2 cellular contexts compared by ENCODE assay signal in the genomic region with DNA sequence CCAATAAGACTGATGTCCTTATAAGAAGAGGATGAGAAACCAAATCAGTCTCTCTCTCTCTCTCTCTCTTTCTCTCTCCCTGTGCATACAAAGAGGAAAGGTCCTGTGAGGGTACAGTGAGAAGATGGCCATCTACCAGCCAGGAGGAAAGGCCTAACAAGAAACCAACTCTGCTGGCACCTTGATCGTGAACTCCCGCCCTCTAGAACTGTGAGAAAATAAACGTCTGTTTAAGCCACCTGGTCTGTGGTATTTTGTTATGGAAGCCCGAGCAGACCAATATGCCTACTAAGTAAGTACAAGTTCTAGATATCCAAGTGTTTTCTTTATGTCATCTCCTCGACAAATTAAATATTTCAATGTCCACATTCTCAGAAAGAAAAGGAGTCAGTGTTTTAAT.
TF ChIP-seq lines count a peak whose summit lies in the region.

No MANE protein-coding gene starts in this region.

TF ChIP-seq in K562, 482 proteins besides CTCF, POLR2A, EP300 and RAD21 (continues in another document):
- no peak for TF ChIP-seq SP1 (CRISPR knock-in tag; IDR thresholded peaks at IDR 0.05)
- TF ChIP-seq ILF3 (IDR thresholded peaks at IDR 0.05; ENCODE audit: borderline replicate concordance): no peak
- TF ChIP-seq, protein P1, sequence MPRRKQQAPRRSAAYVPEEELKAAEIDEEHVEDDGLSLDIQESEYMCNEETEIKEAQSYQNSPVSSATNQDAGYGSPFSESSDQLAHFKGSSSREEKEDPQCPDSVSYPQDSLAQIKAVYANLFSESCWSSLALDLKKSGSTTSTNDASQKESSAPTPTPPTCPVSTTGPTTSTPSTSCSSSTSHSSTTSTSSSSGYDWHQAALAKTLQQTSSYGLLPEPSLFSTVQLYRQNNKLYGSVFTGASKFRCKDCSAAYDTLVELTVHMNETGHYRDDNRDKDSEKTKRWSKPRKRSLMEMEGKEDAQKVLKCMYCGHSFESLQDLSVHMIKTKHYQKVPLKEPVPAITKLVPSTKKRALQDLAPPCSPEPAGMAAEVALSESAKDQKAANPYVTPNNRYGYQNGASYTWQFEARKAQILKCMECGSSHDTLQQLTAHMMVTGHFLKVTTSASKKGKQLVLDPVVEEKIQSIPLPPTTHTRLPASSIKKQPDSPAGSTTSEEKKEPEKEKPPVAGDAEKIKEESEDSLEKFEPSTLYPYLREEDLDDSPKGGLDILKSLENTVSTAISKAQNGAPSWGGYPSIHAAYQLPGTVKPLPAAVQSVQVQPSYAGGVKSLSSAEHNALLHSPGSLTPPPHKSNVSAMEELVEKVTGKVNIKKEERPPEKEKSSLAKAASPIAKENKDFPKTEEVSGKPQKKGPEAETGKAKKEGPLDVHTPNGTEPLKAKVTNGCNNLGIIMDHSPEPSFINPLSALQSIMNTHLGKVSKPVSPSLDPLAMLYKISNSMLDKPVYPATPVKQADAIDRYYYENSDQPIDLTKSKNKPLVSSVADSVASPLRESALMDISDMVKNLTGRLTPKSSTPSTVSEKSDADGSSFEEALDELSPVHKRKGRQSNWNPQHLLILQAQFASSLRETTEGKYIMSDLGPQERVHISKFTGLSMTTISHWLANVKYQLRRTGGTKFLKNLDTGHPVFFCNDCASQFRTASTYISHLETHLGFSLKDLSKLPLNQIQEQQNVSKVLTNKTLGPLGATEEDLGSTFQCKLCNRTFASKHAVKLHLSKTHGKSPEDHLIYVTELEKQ (CRISPR knock-in tag; IDR thresholded peaks at IDR 0.05): no peak
- TF ChIP-seq ZNF311 (CRISPR knock-in tag; IDR thresholded peaks at IDR 0.05): no peak
- no peak for TF ChIP-seq MTF1 (CRISPR knock-in tag; IDR thresholded peaks at IDR 0.05; ENCODE audit: borderline replicate concordance)
- TF ChIP-seq, protein P2, sequence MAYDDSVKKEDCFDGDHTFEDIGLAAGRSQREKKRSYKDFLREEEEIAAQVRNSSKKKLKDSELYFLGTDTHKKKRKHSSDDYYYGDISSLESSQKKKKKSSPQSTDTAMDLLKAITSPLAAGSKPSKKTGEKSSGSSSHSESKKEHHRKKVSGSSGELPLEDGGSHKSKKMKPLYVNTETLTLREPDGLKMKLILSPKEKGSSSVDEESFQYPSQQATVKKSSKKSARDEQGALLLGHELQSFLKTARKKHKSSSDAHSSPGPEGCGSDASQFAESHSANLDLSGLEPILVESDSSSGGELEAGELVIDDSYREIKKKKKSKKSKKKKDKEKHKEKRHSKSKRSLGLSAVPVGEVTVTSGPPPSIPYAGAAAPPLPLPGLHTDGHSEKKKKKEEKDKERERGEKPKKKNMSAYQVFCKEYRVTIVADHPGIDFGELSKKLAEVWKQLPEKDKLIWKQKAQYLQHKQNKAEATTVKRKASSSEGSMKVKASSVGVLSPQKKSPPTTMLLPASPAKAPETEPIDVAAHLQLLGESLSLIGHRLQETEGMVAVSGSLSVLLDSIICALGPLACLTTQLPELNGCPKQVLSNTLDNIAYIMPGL (CRISPR knock-in tag; IDR thresholded peaks at IDR 0.05): no peak
- TF ChIP-seq, protein P3, sequence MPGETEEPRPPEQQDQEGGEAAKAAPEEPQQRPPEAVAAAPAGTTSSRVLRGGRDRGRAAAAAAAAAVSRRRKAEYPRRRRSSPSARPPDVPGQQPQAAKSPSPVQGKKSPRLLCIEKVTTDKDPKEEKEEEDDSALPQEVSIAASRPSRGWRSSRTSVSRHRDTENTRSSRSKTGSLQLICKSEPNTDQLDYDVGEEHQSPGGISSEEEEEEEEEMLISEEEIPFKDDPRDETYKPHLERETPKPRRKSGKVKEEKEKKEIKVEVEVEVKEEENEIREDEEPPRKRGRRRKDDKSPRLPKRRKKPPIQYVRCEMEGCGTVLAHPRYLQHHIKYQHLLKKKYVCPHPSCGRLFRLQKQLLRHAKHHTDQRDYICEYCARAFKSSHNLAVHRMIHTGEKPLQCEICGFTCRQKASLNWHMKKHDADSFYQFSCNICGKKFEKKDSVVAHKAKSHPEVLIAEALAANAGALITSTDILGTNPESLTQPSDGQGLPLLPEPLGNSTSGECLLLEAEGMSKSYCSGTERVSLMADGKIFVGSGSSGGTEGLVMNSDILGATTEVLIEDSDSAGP (CRISPR knock-in tag; IDR thresholded peaks at IDR 0.05): no peak
- TF ChIP-seq RFX7 (CRISPR knock-in tag; IDR thresholded peaks at IDR 0.05): no peak
- TF ChIP-seq RUNX1 (IDR thresholded peaks at IDR 0.05; ENCODE audit: low read depth): no peak
- no peak for TF ChIP-seq ILK (tag; IDR thresholded peaks at IDR 0.05; ENCODE audit: borderline replicate concordance, low read depth)
- TF ChIP-seq, protein P4, sequence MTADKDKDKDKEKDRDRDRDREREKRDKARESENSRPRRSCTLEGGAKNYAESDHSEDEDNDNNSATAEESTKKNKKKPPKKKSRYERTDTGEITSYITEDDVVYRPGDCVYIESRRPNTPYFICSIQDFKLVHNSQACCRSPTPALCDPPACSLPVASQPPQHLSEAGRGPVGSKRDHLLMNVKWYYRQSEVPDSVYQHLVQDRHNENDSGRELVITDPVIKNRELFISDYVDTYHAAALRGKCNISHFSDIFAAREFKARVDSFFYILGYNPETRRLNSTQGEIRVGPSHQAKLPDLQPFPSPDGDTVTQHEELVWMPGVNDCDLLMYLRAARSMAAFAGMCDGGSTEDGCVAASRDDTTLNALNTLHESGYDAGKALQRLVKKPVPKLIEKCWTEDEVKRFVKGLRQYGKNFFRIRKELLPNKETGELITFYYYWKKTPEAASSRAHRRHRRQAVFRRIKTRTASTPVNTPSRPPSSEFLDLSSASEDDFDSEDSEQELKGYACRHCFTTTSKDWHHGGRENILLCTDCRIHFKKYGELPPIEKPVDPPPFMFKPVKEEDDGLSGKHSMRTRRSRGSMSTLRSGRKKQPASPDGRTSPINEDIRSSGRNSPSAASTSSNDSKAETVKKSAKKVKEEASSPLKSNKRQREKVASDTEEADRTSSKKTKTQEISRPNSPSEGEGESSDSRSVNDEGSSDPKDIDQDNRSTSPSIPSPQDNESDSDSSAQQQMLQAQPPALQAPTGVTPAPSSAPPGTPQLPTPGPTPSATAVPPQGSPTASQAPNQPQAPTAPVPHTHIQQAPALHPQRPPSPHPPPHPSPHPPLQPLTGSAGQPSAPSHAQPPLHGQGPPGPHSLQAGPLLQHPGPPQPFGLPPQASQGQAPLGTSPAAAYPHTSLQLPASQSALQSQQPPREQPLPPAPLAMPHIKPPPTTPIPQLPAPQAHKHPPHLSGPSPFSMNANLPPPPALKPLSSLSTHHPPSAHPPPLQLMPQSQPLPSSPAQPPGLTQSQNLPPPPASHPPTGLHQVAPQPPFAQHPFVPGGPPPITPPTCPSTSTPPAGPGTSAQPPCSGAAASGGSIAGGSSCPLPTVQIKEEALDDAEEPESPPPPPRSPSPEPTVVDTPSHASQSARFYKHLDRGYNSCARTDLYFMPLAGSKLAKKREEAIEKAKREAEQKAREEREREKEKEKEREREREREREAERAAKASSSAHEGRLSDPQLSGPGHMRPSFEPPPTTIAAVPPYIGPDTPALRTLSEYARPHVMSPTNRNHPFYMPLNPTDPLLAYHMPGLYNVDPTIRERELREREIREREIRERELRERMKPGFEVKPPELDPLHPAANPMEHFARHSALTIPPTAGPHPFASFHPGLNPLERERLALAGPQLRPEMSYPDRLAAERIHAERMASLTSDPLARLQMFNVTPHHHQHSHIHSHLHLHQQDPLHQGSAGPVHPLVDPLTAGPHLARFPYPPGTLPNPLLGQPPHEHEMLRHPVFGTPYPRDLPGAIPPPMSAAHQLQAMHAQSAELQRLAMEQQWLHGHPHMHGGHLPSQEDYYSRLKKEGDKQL (CRISPR knock-in tag; IDR thresholded peaks at IDR 0.05; ENCODE audit: borderline replicate concordance): no peak
- TF ChIP-seq HMGN3 (IDR thresholded peaks at IDR 0.05; ENCODE audit: borderline replicate concordance, extremely low read depth, insufficient read length, low read depth, low read length): no peak
- no peak for TF ChIP-seq PRMT5 (CRISPR knock-in tag; IDR thresholded peaks at IDR 0.05)

TF ChIP-seq in neural cell, 6 proteins besides CTCF, POLR2A, EP300 and RAD21:
- TF ChIP-seq TAF1 (IDR thresholded peaks at IDR 0.05; ENCODE audit: low read depth): no peak
- TF ChIP-seq SMC3 (conservative IDR thresholded peaks at IDR 0.05; ENCODE audit: poor library complexity): no peak
- no peak for TF ChIP-seq MXI1 (conservative IDR thresholded peaks at IDR 0.05; ENCODE audit: poor library complexity, severe bottlenecking)
- TF ChIP-seq, protein P5, sequence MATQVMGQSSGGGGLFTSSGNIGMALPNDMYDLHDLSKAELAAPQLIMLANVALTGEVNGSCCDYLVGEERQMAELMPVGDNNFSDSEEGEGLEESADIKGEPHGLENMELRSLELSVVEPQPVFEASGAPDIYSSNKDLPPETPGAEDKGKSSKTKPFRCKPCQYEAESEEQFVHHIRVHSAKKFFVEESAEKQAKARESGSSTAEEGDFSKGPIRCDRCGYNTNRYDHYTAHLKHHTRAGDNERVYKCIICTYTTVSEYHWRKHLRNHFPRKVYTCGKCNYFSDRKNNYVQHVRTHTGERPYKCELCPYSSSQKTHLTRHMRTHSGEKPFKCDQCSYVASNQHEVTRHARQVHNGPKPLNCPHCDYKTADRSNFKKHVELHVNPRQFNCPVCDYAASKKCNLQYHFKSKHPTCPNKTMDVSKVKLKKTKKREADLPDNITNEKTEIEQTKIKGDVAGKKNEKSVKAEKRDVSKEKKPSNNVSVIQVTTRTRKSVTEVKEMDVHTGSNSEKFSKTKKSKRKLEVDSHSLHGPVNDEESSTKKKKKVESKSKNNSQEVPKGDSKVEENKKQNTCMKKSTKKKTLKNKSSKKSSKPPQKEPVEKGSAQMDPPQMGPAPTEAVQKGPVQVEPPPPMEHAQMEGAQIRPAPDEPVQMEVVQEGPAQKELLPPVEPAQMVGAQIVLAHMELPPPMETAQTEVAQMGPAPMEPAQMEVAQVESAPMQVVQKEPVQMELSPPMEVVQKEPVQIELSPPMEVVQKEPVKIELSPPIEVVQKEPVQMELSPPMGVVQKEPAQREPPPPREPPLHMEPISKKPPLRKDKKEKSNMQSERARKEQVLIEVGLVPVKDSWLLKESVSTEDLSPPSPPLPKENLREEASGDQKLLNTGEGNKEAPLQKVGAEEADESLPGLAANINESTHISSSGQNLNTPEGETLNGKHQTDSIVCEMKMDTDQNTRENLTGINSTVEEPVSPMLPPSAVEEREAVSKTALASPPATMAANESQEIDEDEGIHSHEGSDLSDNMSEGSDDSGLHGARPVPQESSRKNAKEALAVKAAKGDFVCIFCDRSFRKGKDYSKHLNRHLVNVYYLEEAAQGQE (IDR thresholded peaks at IDR 0.05; ENCODE audit: borderline replicate concordance): no peak
- TF ChIP-seq EZH2 (IDR thresholded peaks at IDR 0.05; ENCODE audit: borderline replicate concordance, insufficient read depth, low read length, poor library complexity, severe bottlenecking): no peak
- TF ChIP-seq POLR2AphosphoS5 (IDR thresholded peaks at IDR 0.05): no peak
